In genomic region chr10:124142960-124143359, GRCh38 we compare ENCODE assay signal across 27 cellular contexts. TPM values are rescaled to one million over a fixed set of nuclear protein-coding genes. Genes with fewer than 3 reads are reported as not detected.
A peak's percentile ranks its signal among the peaks of the same experiment; 100 is the strongest.
DNase-seq lines count a peak whose midpoint lies in the region; ATAC-seq and TF ChIP-seq lines count a peak whose summit lies in the region.
"Had no signal": no experiment of that assay in that cellular context is flagged by ENCODE, and none has a peak within 500 bp of the region (broad histone marks: within the 10 kb centered on the region; RNA-seq: fewer than 3 reads in every experiment).

No MANE protein-coding gene starts in this region.

- no peak overlapping the region for H3K4ac ChIP-seq in mesenchymal stem cell (ENCODE audit: low read depth in 1 of 2, low read length in 2 of 2)

- H3K9ac ChIP-seq in OCI-LY1 (ENCODE audit: low read length) (peak overlapping the region; percentile 88), mesenchymal stem cell (ENCODE audit: low read length) (peak overlapping the region; percentile 64)

- no peak overlapping the region for H3K14ac ChIP-seq in mesenchymal stem cell (ENCODE audit: low read length in 2 of 2)

- H4K20me1 ChIP-seq in OCI-LY1 (ENCODE audit: insufficient read depth, low read length), result no peaks in the 10 kb centered on the region

- no peak for TF ChIP-seq CTCF in OCI-LY1 (IDR thresholded peaks at IDR 0.05; ENCODE audit: low read length)

- H3K27ac ChIP-seq in OCI-LY1 (ENCODE audit: low read depth, low read length, poor library complexity, severe bottlenecking) (peak overlapping the region; percentile 89), mesenchymal stem cell (ENCODE audit: low read length, poor library complexity, severe bottlenecking) (no peak overlapping the region)
- H3K27ac ChIP-seq: colonic mucosa, pancreas, upper lobe of right lung had no signal

- H3K27me3 ChIP-seq in OCI-LY1 (ENCODE audit: insufficient read depth, low read length), result no peaks in the 10 kb centered on the region
- H3K27me3 ChIP-seq in mesenchymal stem cell (ENCODE audit: control insufficient read depth in 1 of 2, insufficient read depth in 1 of 2, low read length in 2 of 2), result no peaks in the 10 kb centered on the region
- H3K27me3 ChIP-seq: colonic mucosa, pancreas, Peyer's patch, upper lobe of right lung had no signal

- H3K27ac Mint-ChIP-seq in stimulated activated naive CD8-positive, alpha-beta T cell treated with anti-CD3 and anti-CD28 coated beads, Interleukin-15, amount 100 ng/mL, for 72 hours, result no peak overlapping the region
- no peak overlapping the region for H3K27ac Mint-ChIP-seq in stimulated activated naive B cell treated with anti-CD40 and anti-IgM and Interleukin-4, amounts not matched to agents 10 μg/mL and 1 μg/mL and 100 μg/mL, for 72 hours
- H3K27ac Mint-ChIP-seq: activated CD4-positive, alpha-beta memory T cell treated with anti-CD3 and anti-CD28 coated beads for 36 hours; naive thymus-derived CD8-positive, alpha-beta T cell had no signal

- peak overlapping the region; percentile 72 for H3K4me3 ChIP-seq in OCI-LY1 (ENCODE audit: low read depth, low read length, poor library complexity, severe bottlenecking)
- peak overlapping the region in 1 of 2 experiments; percentile 47 for H3K4me3 ChIP-seq in mesenchymal stem cell (ENCODE audit: insufficient read depth in 1 of 2, low read depth in 1 of 2, low read length in 2 of 2)
- H3K4me3 ChIP-seq: colonic mucosa, pancreas, Peyer's patch, upper lobe of right lung had no signal

- no peak overlapping the region for H2AK5ac ChIP-seq in mesenchymal stem cell (ENCODE audit: low read length, severe bottlenecking)

- no peak overlapping the region for H3K23ac ChIP-seq in mesenchymal stem cell (ENCODE audit: low read length in 2 of 2)

- H3K4me1 ChIP-seq in OCI-LY1 (ENCODE audit: insufficient read depth, low read length, severe bottlenecking), result peaks cover 78% of the 10 kb centered on the region
- H3K4me1 ChIP-seq in mesenchymal stem cell (ENCODE audit: control insufficient read depth, insufficient read depth, low read depth, low read length), result no peaks in the 10 kb centered on the region
- H3K4me1 ChIP-seq: colonic mucosa, pancreas, Peyer's patch had no signal

- peaks cover 7% of the 10 kb centered on the region for H3K27me3 Mint-ChIP-seq in stimulated activated naive CD8-positive, alpha-beta T cell treated with anti-CD3 and anti-CD28 coated beads, Interleukin-15, amount 100 ng/mL, for 72 hours
- no peaks in the 10 kb centered on the region for H3K27me3 Mint-ChIP-seq in stimulated activated naive B cell treated with anti-CD40 and anti-IgM and Interleukin-4, amounts not matched to agents 10 μg/mL and 1 μg/mL and 100 μg/mL, for 72 hours
- H3K27me3 Mint-ChIP-seq: activated CD4-positive, alpha-beta memory T cell treated with anti-CD3 and anti-CD28 coated beads for 36 hours had no signal

- WGBS in mesenchymal stem cell, result 85% methylated on average over 6 of the region's 6 CpGs

- no peaks in the 10 kb centered on the region for H3K36me3 Mint-ChIP-seq in stimulated activated naive B cell treated with anti-CD40 and anti-IgM and Interleukin-4, amounts not matched to agents 10 μg/mL and 1 μg/mL and 100 μg/mL, for 72 hours
- H3K36me3 Mint-ChIP-seq: activated CD4-positive, alpha-beta memory T cell treated with anti-CD3 and anti-CD28 coated beads for 36 hours had no signal

- H3K36me3 ChIP-seq in OCI-LY1 (ENCODE audit: insufficient read depth, low read length) (peaks cover 36% of the 10 kb centered on the region), mesenchymal stem cell (ENCODE audit: control insufficient read depth in 1 of 2, insufficient read depth in 2 of 2, low read depth in 1 of 2, low read length in 2 of 2) (no peaks in the 10 kb centered on the region)
- H3K36me3 ChIP-seq: colonic mucosa, pancreas, Peyer's patch, upper lobe of right lung had no signal

- H2BK15ac ChIP-seq in mesenchymal stem cell (ENCODE audit: low read depth, poor library complexity, severe bottlenecking), result peak overlapping the region; percentile 60

- H3F3A ChIP-seq in OCI-LY1 (ENCODE audit: insufficient read depth, low read length), result no peaks in the 10 kb centered on the region

- no peaks in the 10 kb centered on the region for H3K9me3 Mint-ChIP-seq in stimulated activated naive CD8-positive, alpha-beta T cell treated with anti-CD3 and anti-CD28 coated beads, Interleukin-15, amount 100 ng/mL, for 72 hours
- H3K9me3 Mint-ChIP-seq in stimulated activated naive B cell treated with anti-CD40 and anti-IgM and Interleukin-4, amounts not matched to agents 10 μg/mL and 1 μg/mL and 100 μg/mL, for 72 hours, result no peaks in the 10 kb centered on the region

- peaks cover 31% of the 10 kb centered on the region for H3K79me2 ChIP-seq in OCI-LY1 (ENCODE audit: insufficient read depth, low read length)

- no peaks in the 10 kb centered on the region for H3K4me1 Mint-ChIP-seq in stimulated activated naive CD8-positive, alpha-beta T cell treated with anti-CD3 and anti-CD28 coated beads, Interleukin-15, amount 100 ng/mL, for 72 hours
- peaks cover 0 to 8% of the 10 kb centered on the region in 2 donors for H3K4me1 Mint-ChIP-seq in stimulated activated naive B cell treated with anti-CD40 and anti-IgM and Interleukin-4, amounts not matched to agents 10 μg/mL and 1 μg/mL and 100 μg/mL, for 72 hours

- H3K9me3 ChIP-seq in OCI-LY1 (ENCODE audit: low read length) (peaks cover 5% of the 10 kb centered on the region; the same call in 1 of the 2 replicates), mesenchymal stem cell (ENCODE audit: control insufficient read depth, low read length) (peaks cover 11% of the 10 kb centered on the region)
- H3K9me3 ChIP-seq: colonic mucosa, pancreas, Peyer's patch, upper lobe of right lung had no signal

- no peak for DNase-seq in stimulated activated naive CD8-positive, alpha-beta T cell treated with anti-CD3 and anti-CD28 coated beads, Interleukin-15, Interleukin-2, amounts not matched to agents 100 U/mL and 50 U/mL, for 24 hours
- no peak for DNase-seq in stimulated activated naive CD8-positive, alpha-beta T cell treated with anti-CD3 and anti-CD28 coated beads, Interleukin-15, amount 100 ng/mL, for 72 hours
- DNase-seq in mesenchymal stem cell (no peak), ureter (ENCODE audit: low spot score) (no peak)
- no peak for DNase-seq in stimulated activated naive B cell treated with anti-CD40 and anti-IgM and Interleukin-4, amounts not matched to agents 10 μg/mL and 1 μg/mL and 100 μg/mL, for 72 hours
- DNase-seq: activated CD4-positive, alpha-beta memory T cell treated with anti-CD3 and anti-CD28 coated beads for 36 hours; activated CD4-positive, CD25-positive, alpha-beta regulatory T cell; activated gamma-delta T cell; AML-193; Calu3; colonic mucosa; H7; IMR-90; kidney glomerular epithelial cell; NCI-H1092; NCI-H187 treated with DMSO at 0.1 percent for 48 hours; NCI-H82; right cardiac atrium; stimulated activated CD4-positive, alpha-beta T cell treated with anti-CD3 and anti-CD28 coated beads, Interleukin-15, amount 100 ng/mL, for 24 hours; upper lobe of right lung had no signal

- no peaks in the 10 kb centered on the region for H3K79me1 ChIP-seq in mesenchymal stem cell (replicated peaks; ENCODE audit: low read length, poor library complexity, severe bottlenecking)

- peak overlapping the region in 1 of 2 experiments; percentile 79 for H2BK12ac ChIP-seq in mesenchymal stem cell (ENCODE audit: low read length in 2 of 2)

- H2BK120ac ChIP-seq in mesenchymal stem cell (ENCODE audit: low read depth, low read length), result no peak overlapping the region

- H3K9me2 ChIP-seq in OCI-LY1 (ENCODE audit: low read depth, low read length), result no peaks in the 10 kb centered on the region

- peak overlapping the region in 1 of 2 experiments; percentile 13 for H3K18ac ChIP-seq in mesenchymal stem cell (ENCODE audit: low read depth in 1 of 2, low read length in 2 of 2)

- no peak overlapping the region for H2BK5ac ChIP-seq in mesenchymal stem cell (ENCODE audit: low read depth, low read length, poor library complexity, severe bottlenecking)

- no peak overlapping the region for H4K8ac ChIP-seq in mesenchymal stem cell (ENCODE audit: low read length)

- H3K4me2 ChIP-seq in OCI-LY1 (ENCODE audit: low read length) (peak overlapping the region; percentile 80), mesenchymal stem cell (ENCODE audit: low read length, poor library complexity, severe bottlenecking) (no peak overlapping the region)

- ATAC-seq in stimulated activated naive CD8-positive, alpha-beta T cell treated with anti-CD3 and anti-CD28 coated beads, Interleukin-15, Interleukin-2, amounts not matched to agents 100 U/mL and 50 U/mL, for 24 hours, result peak; percentile 47
- no peak for ATAC-seq in stimulated activated naive CD8-positive, alpha-beta T cell treated with anti-CD3 and anti-CD28 coated beads, Interleukin-15, amount 100 ng/mL, for 72 hours
- peak; percentile 77 to 79 for ATAC-seq in stimulated activated naive B cell treated with anti-CD40 and anti-IgM and Interleukin-4, amounts not matched to agents 10 μg/mL and 1 μg/mL and 100 μg/mL, for 72 hours (replicated peaks)
- ATAC-seq in GM19463 (IDR thresholded peaks at IDR 0.05; ENCODE audit: unreplicated experiment), result no peak
- ATAC-seq in GM21737 (IDR thresholded peaks at IDR 0.05; ENCODE audit: unreplicated experiment), result no peak
- ATAC-seq: naive thymus-derived CD8-positive, alpha-beta T cell; pancreas; right cardiac atrium; upper lobe of right lung had no signal

- peak overlapping the region; percentile 90 for H4K91ac ChIP-seq in mesenchymal stem cell (ENCODE audit: low read length)

- H3K4me3 Mint-ChIP-seq in stimulated activated naive CD8-positive, alpha-beta T cell treated with anti-CD3 and anti-CD28 coated beads, Interleukin-15, amount 100 ng/mL, for 72 hours, result no peak overlapping the region
- no peak overlapping the region for H3K4me3 Mint-ChIP-seq in stimulated activated naive B cell treated with anti-CD40 and anti-IgM and Interleukin-4, amounts not matched to agents 10 μg/mL and 1 μg/mL and 100 μg/mL, for 72 hours
- H3K4me3 Mint-ChIP-seq: activated CD4-positive, alpha-beta memory T cell treated with anti-CD3 and anti-CD28 coated beads for 36 hours; naive thymus-derived CD8-positive, alpha-beta T cell had no signal

- H2AFZ ChIP-seq in OCI-LY1 (ENCODE audit: low read length), result no peak overlapping the region
- H2AFZ ChIP-seq in mesenchymal stem cell (ENCODE audit: low read depth, low read length), result no peak overlapping the region

RNA-seq across cellular contexts. Expression of gene CHST15, which starts 49.6 kb away (rescaled TPM):
- 22.2 TPM for polyA plus RNA-seq in mesenchymal stem cell (2013, experiment 1 of 2)
- 22.7 TPM for polyA plus RNA-seq in mesenchymal stem cell (2013, experiment 2 of 2)
- 15.7 TPM for total RNA-seq in ureter
- total RNA-seq: T-helper 2 cell treated with Interferon-gamma antibody and Interleukin-4, amounts not matched to agents 100 ng/mL and 5 ng/mL, for 36 hours had no signal

Comparison
In these comparisons a context has a peak if more than half of its experiments do, and no peak if none do; other contexts are left out.
1. ATAC-seq: peak in stimulated activated naive CD8-positive, alpha-beta T cell treated with anti-CD3 and anti-CD28 coated beads, Interleukin-15, Interleukin-2, amounts not matched to agents 100 U/mL and 50 U/mL, for 24 hours (single experiment) and stimulated activated naive B cell treated with anti-CD40 and anti-IgM and Interleukin-4, amounts not matched to agents 10 μg/mL and 1 μg/mL and 100 μg/mL, for 72 hours (2 of 2); none in stimulated activated naive CD8-positive, alpha-beta T cell treated with anti-CD3 and anti-CD28 coated beads, Interleukin-15, amount 100 ng/mL, for 72 hours (single experiment), GM19463 (single experiment) and GM21737 (single experiment).